In the genomic region with DNA sequence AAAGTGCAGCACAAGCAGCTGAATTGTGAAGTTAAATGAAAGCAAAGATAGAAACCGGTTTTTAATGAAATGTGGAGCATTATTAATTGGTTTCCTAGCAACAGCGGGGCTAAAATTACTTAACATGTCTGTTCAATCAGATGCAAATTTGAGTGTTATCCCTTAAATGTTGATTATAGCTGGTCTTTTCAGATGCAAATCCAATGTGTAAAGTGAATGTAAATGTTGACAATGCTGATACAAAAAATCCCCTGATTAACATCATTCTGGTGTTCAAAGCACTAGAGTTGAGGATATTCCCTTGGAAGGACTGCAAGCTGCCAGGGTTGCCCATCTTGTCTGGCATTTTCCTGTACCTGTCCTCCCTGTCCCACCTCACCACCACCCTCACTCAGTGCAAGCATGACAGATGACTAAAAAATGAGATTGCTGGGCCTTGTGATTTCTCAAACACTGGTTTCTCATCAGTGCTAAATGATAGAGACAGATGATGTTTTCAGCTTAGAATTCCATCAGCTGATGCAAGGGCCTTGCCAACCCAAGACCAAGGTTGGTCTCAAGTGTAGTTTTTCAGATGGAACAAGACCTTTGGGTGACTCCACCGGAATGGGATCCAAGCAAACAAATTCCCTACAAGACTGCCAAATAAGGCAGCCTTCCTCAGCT, we compare ENCODE assay signal across 1 cellular context.
TF ChIP-seq lines count a peak whose summit lies in the region.

No MANE protein-coding gene starts in this region.

TF ChIP-seq in GM23338, 12 proteins besides CTCF, POLR2A, EP300 and RAD21 (continued from another document):
- TF ChIP-seq, protein P1, sequence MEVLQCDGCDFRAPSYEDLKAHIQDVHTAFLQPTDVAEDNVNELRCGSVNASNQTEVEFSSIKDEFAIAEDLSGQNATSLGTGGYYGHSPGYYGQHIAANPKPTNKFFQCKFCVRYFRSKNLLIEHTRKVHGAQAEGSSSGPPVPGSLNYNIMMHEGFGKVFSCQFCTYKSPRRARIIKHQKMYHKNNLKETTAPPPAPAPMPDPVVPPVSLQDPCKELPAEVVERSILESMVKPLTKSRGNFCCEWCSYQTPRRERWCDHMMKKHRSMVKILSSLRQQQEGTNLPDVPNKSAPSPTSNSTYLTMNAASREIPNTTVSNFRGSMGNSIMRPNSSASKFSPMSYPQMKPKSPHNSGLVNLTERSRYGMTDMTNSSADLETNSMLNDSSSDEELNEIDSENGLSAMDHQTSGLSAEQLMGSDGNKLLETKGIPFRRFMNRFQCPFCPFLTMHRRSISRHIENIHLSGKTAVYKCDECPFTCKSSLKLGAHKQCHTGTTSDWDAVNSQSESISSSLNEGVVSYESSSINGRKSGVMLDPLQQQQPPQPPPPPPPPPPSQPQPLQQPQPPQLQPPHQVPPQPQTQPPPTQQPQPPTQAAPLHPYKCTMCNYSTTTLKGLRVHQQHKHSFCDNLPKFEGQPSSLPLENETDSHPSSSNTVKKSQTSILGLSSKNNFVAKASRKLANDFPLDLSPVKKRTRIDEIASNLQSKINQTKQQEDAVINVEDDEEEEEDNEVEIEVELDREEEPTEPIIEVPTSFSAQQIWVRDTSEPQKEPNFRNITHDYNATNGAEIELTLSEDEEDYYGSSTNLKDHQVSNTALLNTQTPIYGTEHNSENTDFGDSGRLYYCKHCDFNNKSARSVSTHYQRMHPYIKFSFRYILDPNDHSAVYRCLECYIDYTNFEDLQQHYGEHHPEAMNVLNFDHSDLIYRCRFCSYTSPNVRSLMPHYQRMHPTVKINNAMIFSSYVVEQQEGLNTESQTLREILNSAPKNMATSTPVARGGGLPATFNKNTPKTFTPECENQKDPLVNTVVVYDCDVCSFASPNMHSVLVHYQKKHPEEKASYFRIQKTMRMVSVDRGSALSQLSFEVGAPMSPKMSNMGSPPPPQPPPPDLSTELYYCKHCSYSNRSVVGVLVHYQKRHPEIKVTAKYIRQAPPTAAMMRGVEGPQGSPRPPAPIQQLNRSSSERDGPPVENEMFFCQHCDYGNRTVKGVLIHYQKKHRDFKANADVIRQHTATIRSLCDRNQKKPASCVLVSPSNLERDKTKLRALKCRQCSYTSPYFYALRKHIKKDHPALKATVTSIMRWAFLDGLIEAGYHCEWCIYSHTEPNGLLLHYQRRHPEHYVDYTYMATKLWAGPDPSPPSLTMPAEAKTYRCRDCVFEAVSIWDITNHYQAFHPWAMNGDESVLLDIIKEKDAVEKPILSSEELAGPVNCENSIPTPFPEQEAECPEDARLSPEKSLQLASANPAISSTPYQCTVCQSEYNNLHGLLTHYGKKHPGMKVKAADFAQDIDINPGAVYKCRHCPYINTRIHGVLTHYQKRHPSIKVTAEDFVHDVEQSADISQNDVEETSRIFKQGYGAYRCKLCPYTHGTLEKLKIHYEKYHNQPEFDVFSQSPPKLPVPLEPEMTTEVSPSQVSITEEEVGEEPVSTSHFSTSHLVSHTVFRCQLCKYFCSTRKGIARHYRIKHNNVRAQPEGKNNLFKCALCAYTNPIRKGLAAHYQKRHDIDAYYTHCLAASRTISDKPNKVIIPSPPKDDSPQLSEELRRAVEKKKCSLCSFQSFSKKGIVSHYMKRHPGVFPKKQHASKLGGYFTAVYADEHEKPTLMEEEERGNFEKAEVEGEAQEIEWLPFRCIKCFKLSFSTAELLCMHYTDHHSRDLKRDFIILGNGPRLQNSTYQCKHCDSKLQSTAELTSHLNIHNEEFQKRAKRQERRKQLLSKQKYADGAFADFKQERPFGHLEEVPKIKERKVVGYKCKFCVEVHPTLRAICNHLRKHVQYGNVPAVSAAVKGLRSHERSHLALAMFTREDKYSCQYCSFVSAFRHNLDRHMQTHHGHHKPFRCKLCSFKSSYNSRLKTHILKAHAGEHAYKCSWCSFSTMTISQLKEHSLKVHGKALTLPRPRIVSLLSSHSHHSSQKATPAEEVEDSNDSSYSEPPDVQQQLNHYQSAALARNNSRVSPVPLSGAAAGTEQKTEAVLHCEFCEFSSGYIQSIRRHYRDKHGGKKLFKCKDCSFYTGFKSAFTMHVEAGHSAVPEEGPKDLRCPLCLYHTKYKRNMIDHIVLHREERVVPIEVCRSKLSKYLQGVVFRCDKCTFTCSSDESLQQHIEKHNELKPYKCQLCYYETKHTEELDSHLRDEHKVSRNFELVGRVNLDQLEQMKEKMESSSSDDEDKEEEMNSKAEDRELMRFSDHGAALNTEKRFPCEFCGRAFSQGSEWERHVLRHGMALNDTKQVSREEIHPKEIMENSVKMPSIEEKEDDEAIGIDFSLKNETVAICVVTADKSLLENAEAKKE (CRISPR knock-in tag; IDR thresholded peaks at IDR 0.05) = no peak
- TF ChIP-seq REST (IDR thresholded peaks at IDR 0.05; ENCODE audit: unreplicated experiment) (no peak), POLR2AphosphoS5 (IDR thresholded peaks at IDR 0.05; ENCODE audit: low read depth) (no peak), STAT1 (IDR thresholded peaks at IDR 0.05; ENCODE audit: unreplicated experiment) (no peak), NANOG (IDR thresholded peaks at IDR 0.05; ENCODE audit: borderline replicate concordance) (peak; percentile 84; the same call in 1 of the 2 replicates), EZH2phosphoT487 (IDR thresholded peaks at IDR 0.05; ENCODE audit: unreplicated experiment) (no peak)
- TF ChIP-seq, protein P2, sequence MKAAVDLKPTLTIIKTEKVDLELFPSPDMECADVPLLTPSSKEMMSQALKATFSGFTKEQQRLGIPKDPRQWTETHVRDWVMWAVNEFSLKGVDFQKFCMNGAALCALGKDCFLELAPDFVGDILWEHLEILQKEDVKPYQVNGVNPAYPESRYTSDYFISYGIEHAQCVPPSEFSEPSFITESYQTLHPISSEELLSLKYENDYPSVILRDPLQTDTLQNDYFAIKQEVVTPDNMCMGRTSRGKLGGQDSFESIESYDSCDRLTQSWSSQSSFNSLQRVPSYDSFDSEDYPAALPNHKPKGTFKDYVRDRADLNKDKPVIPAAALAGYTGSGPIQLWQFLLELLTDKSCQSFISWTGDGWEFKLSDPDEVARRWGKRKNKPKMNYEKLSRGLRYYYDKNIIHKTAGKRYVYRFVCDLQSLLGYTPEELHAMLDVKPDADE (IDR thresholded peaks at IDR 0.05) = no peak
